25 cellular contexts compared by ENCODE assay signal in genomic region chr21:27678511-27678910, GRCh38.
"Had no signal": no experiment of that assay in that cellular context is flagged by ENCODE, and none has a peak within 500 bp of the region (broad histone marks: within the 10 kb centered on the region; RNA-seq: fewer than 3 reads in every experiment).

No MANE protein-coding gene starts in this region.

- H3K9me3 ChIP-seq: esophagus muscularis mucosa, gastrocnemius medialis had no signal

- DNase-seq: activated CD4-positive, alpha-beta T cell treated with anti-CD3 and anti-CD28 coated beads for 48 hours; activated CD4-positive, alpha-beta T cell treated with anti-CD3 and anti-CD28 coated beads, Interleukin-2, amount 50 U/mL, for 1 hour; activated CD4-positive, alpha-beta T cell treated with anti-CD3 and anti-CD28 coated beads, Interleukin-2, amount 50 U/mL, for 48 hours; activated CD8-positive, alpha-beta memory T cell treated with anti-CD3 and anti-CD28 coated beads for 24 hours; activated CD8-positive, alpha-beta T cell treated with anti-CD3 and anti-CD28 coated beads for 36 hours; activated effector memory CD4-positive, alpha-beta T cell treated with Interleukin-2 at 50 U/mL for 16 hours; activated gamma-delta T cell treated with Interleukin-2 at 50 U/mL for 16 hours; activated naive CD4-positive, alpha-beta T cell treated with anti-CD3 and anti-CD28 coated beads, Interleukin-2, amount 50 U/mL, for 16 hours; activated naive CD4-positive, alpha-beta T cell treated with Interleukin-2 at 50 U/mL for 16 hours; activated T-cell treated with anti-CD3 and anti-CD28 coated beads, Interleukin-2, amount 50 U/mL, for 4 hours; amniotic stem cell; anterior cingulate cortex; brain microvascular endothelial cell; caudate nucleus; cortex of kidney; dermis blood vessel endothelial cell; effector CD4-positive, alpha-beta T cell; effector memory CD8-positive, alpha-beta T cell; erythroblast; gastrocnemius medialis; glutamatergic neuron; T-helper 2 cell had no signal

- FAIRE-seq: astrocyte had no signal

- H3K27me3 ChIP-seq: brain microvascular endothelial cell, esophagus muscularis mucosa, foreskin keratinocyte, gastrocnemius medialis had no signal

- H3K36me3 ChIP-seq: brain microvascular endothelial cell, esophagus muscularis mucosa, gastrocnemius medialis had no signal

- H3K4me1 ChIP-seq: gastrocnemius medialis had no signal

- H3K4me3 ChIP-seq: esophagus muscularis mucosa, gastrocnemius medialis had no signal

- H3K27ac ChIP-seq: brain microvascular endothelial cell, esophagus muscularis mucosa, foreskin keratinocyte, gastrocnemius medialis had no signal
